Comparison of ENCODE assay signal across 20 cellular contexts in the genomic region with DNA sequence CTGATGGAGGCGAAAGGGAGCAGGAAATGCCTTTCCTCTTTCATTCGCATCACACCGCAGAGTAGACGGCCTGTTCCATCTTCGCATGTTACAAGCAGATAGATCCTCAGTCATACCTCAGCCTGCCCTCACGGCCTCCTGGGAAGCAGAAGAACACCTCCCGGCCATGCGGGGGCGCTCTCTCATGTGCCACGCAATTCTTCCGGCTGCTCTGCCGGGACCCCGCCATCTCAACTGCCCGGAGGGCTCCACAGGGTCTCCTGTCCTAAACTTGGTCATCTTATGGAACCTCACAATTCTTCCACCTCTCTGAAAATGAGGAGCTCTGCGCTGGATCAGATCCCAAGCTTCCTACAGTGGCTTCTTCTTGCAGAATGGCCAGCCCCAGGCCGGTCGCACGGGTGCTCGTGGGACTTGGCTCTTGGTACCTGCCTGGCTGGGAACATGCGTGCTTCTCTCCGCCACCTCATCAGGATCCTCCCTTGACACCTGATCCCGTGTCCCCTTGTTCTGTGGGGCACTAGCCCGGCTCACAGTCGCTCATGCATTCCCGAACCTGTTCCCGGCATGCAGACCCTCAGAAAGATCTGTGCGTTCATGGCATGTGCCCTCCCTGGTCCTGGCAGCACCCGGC.
"Had no signal": no experiment of that assay in that cellular context is flagged by ENCODE, and none has a peak within 500 bp of the region (broad histone marks: within the 10 kb centered on the region; RNA-seq: fewer than 3 reads in every experiment).

No MANE protein-coding gene starts in this region.

- DNase-seq: activated CD4-positive, alpha-beta memory T cell treated with anti-CD3 and anti-CD28 coated beads, Interleukin-2, amount 10 ng/mL, durations not matched to agents 7 days and 5 days; activated CD4-positive, alpha-beta T cell treated with anti-CD3 and anti-CD28 coated beads for 36 hours; activated effector memory CD4-positive, alpha-beta T cell treated with Interleukin-2 at 50 U/mL for 16 hours; activated naive CD4-positive, alpha-beta T cell treated with anti-CD3 and anti-CD28 coated beads, Interleukin-2, amount 50 U/mL, for 16 hours; activated T-cell treated with anti-CD3 and anti-CD28 coated beads, Interleukin-2, amount 50 U/mL, for 4 hours; dorsolateral prefrontal cortex; erythroblast; islet precursor cell; mammary epithelial cell; naive B cell; stimulated activated CD4-positive, alpha-beta T cell treated with anti-CD3 and anti-CD28 coated beads, Interleukin-4, amount 100 ng/mL, for 24 hours; stimulated activated CD8-positive, alpha-beta memory T cell treated with anti-CD3 and anti-CD28 coated beads, Interleukin-4, amount 100 ng/mL, for 48 hours; stimulated activated naive CD4-positive, alpha-beta T cell treated with Interleukin-2 at 50 U/mL for 16 hours; substantia nigra; T1000; transverse colon had no signal

- H3K4me1 Mint-ChIP-seq: activated CD4-positive, alpha-beta memory T cell treated with anti-CD3 and anti-CD28 coated beads, Interleukin-2, amount 10 ng/mL, durations not matched to agents 7 days and 5 days; activated CD4-positive, alpha-beta T cell treated with anti-CD3 and anti-CD28 coated beads for 36 hours; naive B cell had no signal

- H3K27ac ChIP-seq: dorsolateral prefrontal cortex, gastroesophageal sphincter, neutrophil, right atrium auricular region, transverse colon had no signal

- H3K36me3 Mint-ChIP-seq: naive B cell had no signal

- H3K9me3 Mint-ChIP-seq: activated CD4-positive, alpha-beta memory T cell treated with anti-CD3 and anti-CD28 coated beads, Interleukin-2, amount 10 ng/mL, durations not matched to agents 7 days and 5 days; activated T-cell treated with anti-CD3 and anti-CD28 coated beads, Interleukin-2, amount 50 U/mL, for 4 hours had no signal

- H3K27me3 ChIP-seq: gastroesophageal sphincter, neutrophil, right atrium auricular region, transverse colon had no signal

- H3K27ac Mint-ChIP-seq: activated CD4-positive, alpha-beta memory T cell treated with anti-CD3 and anti-CD28 coated beads, Interleukin-2, amount 10 ng/mL, durations not matched to agents 7 days and 5 days; activated CD4-positive, alpha-beta T cell treated with anti-CD3 and anti-CD28 coated beads for 36 hours; naive B cell; progenitor cell of endocrine pancreas had no signal

- ATAC-seq: activated CD4-positive, alpha-beta T cell treated with anti-CD3 and anti-CD28 coated beads for 36 hours; activated T-cell treated with anti-CD3 and anti-CD28 coated beads, Interleukin-2, amount 50 U/mL, for 4 hours; gastroesophageal sphincter had no signal

- H3K9me3 ChIP-seq: gastroesophageal sphincter, neutrophil, right atrium auricular region, transverse colon had no signal

- H3K4me3 ChIP-seq: dorsolateral prefrontal cortex, gastroesophageal sphincter, right atrium auricular region, transverse colon had no signal

- H3K27me3 Mint-ChIP-seq: activated CD4-positive, alpha-beta memory T cell treated with anti-CD3 and anti-CD28 coated beads, Interleukin-2, amount 10 ng/mL, durations not matched to agents 7 days and 5 days; activated CD4-positive, alpha-beta T cell treated with anti-CD3 and anti-CD28 coated beads for 36 hours had no signal

- H3K4me1 ChIP-seq: gastroesophageal sphincter, right atrium auricular region, transverse colon had no signal

- H3K36me3 ChIP-seq: gastroesophageal sphincter, neutrophil, right atrium auricular region, transverse colon had no signal

- H3K4me3 Mint-ChIP-seq: activated CD4-positive, alpha-beta memory T cell treated with anti-CD3 and anti-CD28 coated beads, Interleukin-2, amount 10 ng/mL, durations not matched to agents 7 days and 5 days; activated CD4-positive, alpha-beta T cell treated with anti-CD3 and anti-CD28 coated beads for 36 hours; activated T-cell treated with anti-CD3 and anti-CD28 coated beads, Interleukin-2, amount 50 U/mL, for 4 hours; naive B cell had no signal
